Comparison of ENCODE assay signal across 18 cellular contexts in the genomic region with DNA sequence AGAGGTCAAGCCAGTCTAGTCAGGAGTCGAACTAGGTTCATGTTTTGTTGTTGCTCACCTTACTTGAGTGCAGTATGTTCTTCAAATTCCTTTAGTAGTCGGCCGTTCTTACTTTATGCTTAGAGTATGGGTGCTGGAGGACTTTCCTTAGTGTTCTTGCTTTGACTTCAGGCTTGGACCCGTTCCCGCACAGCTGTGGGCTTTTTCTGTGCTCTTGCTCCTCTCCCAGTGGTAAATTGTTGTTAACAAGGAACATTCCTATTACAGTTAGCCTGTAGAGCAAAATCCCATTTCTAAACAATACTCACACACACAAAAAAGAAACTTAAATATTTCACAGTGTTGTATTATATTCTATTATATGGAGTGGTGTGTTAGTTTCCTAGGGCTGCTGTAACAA.
DNase-seq lines count a peak whose midpoint lies in the region; ATAC-seq and TF ChIP-seq lines count a peak whose summit lies in the region.
"Had no signal": no experiment of that assay in that cellular context is flagged by ENCODE, and none has a peak within 500 bp of the region (broad histone marks: within the 10 kb centered on the region; RNA-seq: fewer than 3 reads in every experiment).

No MANE protein-coding gene starts in this region.

- H3K27me3 ChIP-seq in left ventricle myocardium inferior (ENCODE audit: low read depth) = no peaks in the 10 kb centered on the region
- H3K27me3 ChIP-seq in dorsolateral prefrontal cortex = no peaks in the 10 kb centered on the region
- H3K27me3 ChIP-seq: BE2C had no signal

- peaks cover 13% of the 10 kb centered on the region for H3K36me3 ChIP-seq in left ventricle myocardium inferior
- H3K36me3 ChIP-seq: BE2C had no signal

- H3K9me3 ChIP-seq in left ventricle myocardium inferior (replicated peaks) = peaks cover 2% of the 10 kb centered on the region
- H3K9me3 ChIP-seq: A549, BE2C had no signal

- H3K27ac ChIP-seq in left ventricle myocardium inferior (replicated peaks) = no peak overlapping the region
- H3K27ac ChIP-seq in dorsolateral prefrontal cortex = peak overlapping the region in 42 of 59 donors; percentile 1 to 79 (median 48)
- H3K27ac ChIP-seq in temporal lobe (ENCODE audit: low read depth, low read length) = peak overlapping the region; percentile 17
- H3K27ac ChIP-seq: A549 had no signal

- ATAC-seq in Right ventricle myocardium inferior = no peak
- ATAC-seq: A549; CD8-positive, alpha-beta T cell had no signal

- intact Hi-C loops in left ventricle myocardium inferior (cut with micrococcal nuclease) (no loop called here), Right ventricle myocardium inferior (cut with DNase I) (no loop called here), dorsolateral prefrontal cortex (cut with DNase I) (loop anchor here (10.0 kb wide), 1 partner anchor 110 kb away; a partner anchor contains a TSS)

- no peaks in the 10 kb centered on the region for H3K4me1 ChIP-seq in left ventricle myocardium inferior
- H3K4me1 ChIP-seq: A549, BE2C had no signal

- peak; percentile 17 for DNase-seq in left ventricle myocardium inferior
- DNase-seq in Right ventricle myocardium inferior (ENCODE audit: missing footprints) = no peak
- DNase-seq in dorsolateral prefrontal cortex = peak in 3 of 10 donors; percentile 28 to 59 (median 47)
- peak; percentile 24 for DNase-seq in iris pigment epithelial cell (ENCODE audit: low read depth)
- DNase-seq in KG1 (lab: John Stamatoyannopoulos, UW) = no peak
- DNase-seq in NCI-H1436 (lab: John Stamatoyannopoulos, UW) = no peak
- no peak for DNase-seq in NCI-H187 treated with DMSO at 0.1 percent for 48 hours (lab: John Stamatoyannopoulos, UW)
- DNase-seq: BE2C; CD8-positive, alpha-beta T cell; DND-41; GDM1; H9; NCI-H1417; NCI-H2081; NCI-H510A treated with DMSO at 0.1 percent for 48 hours; RPMI8226 had no signal

- no peak for TF ChIP-seq CTCF in left ventricle myocardium inferior (IDR thresholded peaks at IDR 0.05; ENCODE audit: borderline replicate concordance)
- no peak for TF ChIP-seq CTCF in dorsolateral prefrontal cortex (IDR thresholded peaks at IDR 0.05 in 54 of 56, conservative IDR thresholded peaks at IDR 0.05 in 2 of 56; ENCODE audit: low read depth in 1 of 56, partially characterized antibody in 56 of 56)

- no peak overlapping the region for H3K4me3 ChIP-seq in left ventricle myocardium inferior
- no peak overlapping the region for H3K4me3 ChIP-seq in dorsolateral prefrontal cortex
- H3K4me3 ChIP-seq: A549 had no signal

Comparison
In these comparisons a context has a peak if more than half of its experiments do, and no peak if none do; other contexts are left out.
1. DNase-seq: peak in left ventricle myocardium inferior (single experiment) and iris pigment epithelial cell (single experiment); none in Right ventricle myocardium inferior (single experiment), KG1 (single experiment), NCI-H1436 (single experiment) and NCI-H187 treated with DMSO at 0.1 percent for 48 hours (single experiment).
2. intact Hi-C loops: an anchor here in dorsolateral prefrontal cortex (10.0 kb wide); none called in left ventricle myocardium inferior and Right ventricle myocardium inferior.